Comparison of ENCODE assay signal across 1 cellular context in genomic region chr11:47355283-47356128, GRCh38.
TF ChIP-seq lines count a peak whose summit lies in the region.

No MANE protein-coding gene starts in this region.

TF ChIP-seq in K562, 482 proteins besides CTCF, POLR2A, EP300 and RAD21 (continues in another document):
- TF ChIP-seq, protein P1, sequence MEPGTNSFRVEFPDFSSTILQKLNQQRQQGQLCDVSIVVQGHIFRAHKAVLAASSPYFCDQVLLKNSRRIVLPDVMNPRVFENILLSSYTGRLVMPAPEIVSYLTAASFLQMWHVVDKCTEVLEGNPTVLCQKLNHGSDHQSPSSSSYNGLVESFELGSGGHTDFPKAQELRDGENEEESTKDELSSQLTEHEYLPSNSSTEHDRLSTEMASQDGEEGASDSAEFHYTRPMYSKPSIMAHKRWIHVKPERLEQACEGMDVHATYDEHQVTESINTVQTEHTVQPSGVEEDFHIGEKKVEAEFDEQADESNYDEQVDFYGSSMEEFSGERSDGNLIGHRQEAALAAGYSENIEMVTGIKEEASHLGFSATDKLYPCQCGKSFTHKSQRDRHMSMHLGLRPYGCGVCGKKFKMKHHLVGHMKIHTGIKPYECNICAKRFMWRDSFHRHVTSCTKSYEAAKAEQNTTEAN (CRISPR knock-in tag; IDR thresholded peaks at IDR 0.05): peak; percentile 99
- TF ChIP-seq TSC22D4 (tag; IDR thresholded peaks at IDR 0.05): no peak
- peak; percentile 52; the same call in 1 of the 2 replicates for TF ChIP-seq JUN (IDR thresholded peaks at IDR 0.05; ENCODE audit: borderline replicate concordance, low read depth, low read length)
- TF ChIP-seq JUN (CRISPR knock-in tag; IDR thresholded peaks at IDR 0.05; ENCODE audit: borderline replicate concordance): no peak
- TF ChIP-seq USF1 (CRISPR knock-in tag; IDR thresholded peaks at IDR 0.05): peak; percentile 41; the same call in 1 of the 2 replicates
- no peak for TF ChIP-seq ZNF695 (CRISPR knock-in tag; IDR thresholded peaks at IDR 0.05)
- 0 out of 2 replicates have a peak, but pooled peaks have one; percentile 12 for TF ChIP-seq NFE2 (IDR thresholded peaks at IDR 0.05; ENCODE audit: low read depth)
- TF ChIP-seq HDAC1 (IDR thresholded peaks at IDR 0.05): peak in 1 of 2 experiments; percentile 53; a peak in 1 of 4 replicates
- TF ChIP-seq STAT5A (IDR thresholded peaks at IDR 0.05; ENCODE audit: borderline replicate concordance, low read length): peak; percentile 59
- TF ChIP-seq ZNF24 (IDR thresholded peaks at IDR 0.05): 0 out of 2 replicates have a peak, but pooled peaks have one; percentile 47
- peak; percentile 78 for TF ChIP-seq KLF16 (IDR thresholded peaks at IDR 0.05)
- TF ChIP-seq ZNF165 (CRISPR knock-in tag; IDR thresholded peaks at IDR 0.05; ENCODE audit: borderline replicate concordance): no peak
- no peak for TF ChIP-seq FOS (IDR thresholded peaks at IDR 0.05; ENCODE audit: extremely low read depth, insufficient read length)
- TF ChIP-seq, protein P2, sequence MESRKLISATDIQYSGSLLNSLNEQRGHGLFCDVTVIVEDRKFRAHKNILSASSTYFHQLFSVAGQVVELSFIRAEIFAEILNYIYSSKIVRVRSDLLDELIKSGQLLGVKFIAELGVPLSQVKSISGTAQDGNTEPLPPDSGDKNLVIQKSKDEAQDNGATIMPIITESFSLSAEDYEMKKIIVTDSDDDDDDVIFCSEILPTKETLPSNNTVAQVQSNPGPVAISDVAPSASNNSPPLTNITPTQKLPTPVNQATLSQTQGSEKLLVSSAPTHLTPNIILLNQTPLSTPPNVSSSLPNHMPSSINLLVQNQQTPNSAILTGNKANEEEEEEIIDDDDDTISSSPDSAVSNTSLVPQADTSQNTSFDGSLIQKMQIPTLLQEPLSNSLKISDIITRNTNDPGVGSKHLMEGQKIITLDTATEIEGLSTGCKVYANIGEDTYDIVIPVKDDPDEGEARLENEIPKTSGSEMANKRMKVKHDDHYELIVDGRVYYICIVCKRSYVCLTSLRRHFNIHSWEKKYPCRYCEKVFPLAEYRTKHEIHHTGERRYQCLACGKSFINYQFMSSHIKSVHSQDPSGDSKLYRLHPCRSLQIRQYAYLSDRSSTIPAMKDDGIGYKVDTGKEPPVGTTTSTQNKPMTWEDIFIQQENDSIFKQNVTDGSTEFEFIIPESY (CRISPR knock-in tag; IDR thresholded peaks at IDR 0.05): peak; percentile 98
- 0 out of 4 replicates have a peak, but pooled peaks of 1 of the 2 experiments have one; percentile 11 for TF ChIP-seq TBL1XR1 (IDR thresholded peaks at IDR 0.05; ENCODE audit: low read length in 2 of 2)
- peak; percentile 97 for TF ChIP-seq EGR1 (conservative IDR thresholded peaks at IDR 0.05)
- peak; percentile 42; the same call in 1 of the 2 replicates for TF ChIP-seq ZBTB7A (IDR thresholded peaks at IDR 0.05; ENCODE audit: borderline replicate concordance, control insufficient read depth, low read depth, low read length)
- peak; percentile 88; the same call in 1 of the 2 replicates for TF ChIP-seq ZNF263 (CRISPR knock-in tag; IDR thresholded peaks at IDR 0.05; ENCODE audit: borderline replicate concordance)
- no peak for TF ChIP-seq ZBTB8A (IDR thresholded peaks at IDR 0.05; ENCODE audit: partially characterized antibody)
- no peak for TF ChIP-seq ZNF584 (CRISPR knock-in tag; IDR thresholded peaks at IDR 0.05; ENCODE audit: low read depth)
- TF ChIP-seq FIP1L1 (IDR thresholded peaks at IDR 0.05; ENCODE audit: low read depth, low read length, poor library complexity, severe bottlenecking): peak; percentile 45
- peak; percentile 78 for TF ChIP-seq CREM (IDR thresholded peaks at IDR 0.05; ENCODE audit: low read depth)
- peak; percentile 44; the same call in 1 of the 2 replicates for TF ChIP-seq ZFX (CRISPR knock-in tag; IDR thresholded peaks at IDR 0.05)
- TF ChIP-seq, protein P3, sequence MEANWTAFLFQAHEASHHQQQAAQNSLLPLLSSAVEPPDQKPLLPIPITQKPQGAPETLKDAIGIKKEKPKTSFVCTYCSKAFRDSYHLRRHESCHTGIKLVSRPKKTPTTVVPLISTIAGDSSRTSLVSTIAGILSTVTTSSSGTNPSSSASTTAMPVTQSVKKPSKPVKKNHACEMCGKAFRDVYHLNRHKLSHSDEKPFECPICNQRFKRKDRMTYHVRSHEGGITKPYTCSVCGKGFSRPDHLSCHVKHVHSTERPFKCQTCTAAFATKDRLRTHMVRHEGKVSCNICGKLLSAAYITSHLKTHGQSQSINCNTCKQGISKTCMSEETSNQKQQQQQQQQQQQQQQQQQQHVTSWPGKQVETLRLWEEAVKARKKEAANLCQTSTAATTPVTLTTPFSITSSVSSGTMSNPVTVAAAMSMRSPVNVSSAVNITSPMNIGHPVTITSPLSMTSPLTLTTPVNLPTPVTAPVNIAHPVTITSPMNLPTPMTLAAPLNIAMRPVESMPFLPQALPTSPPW (CRISPR knock-in tag; IDR thresholded peaks at IDR 0.05): peak; percentile 70
- no peak for TF ChIP-seq NFYB (IDR thresholded peaks at IDR 0.05; ENCODE audit: extremely low read depth, insufficient read length)
- no peak for TF ChIP-seq ZNF217 (CRISPR knock-in tag; IDR thresholded peaks at IDR 0.05)
- 0 out of 2 replicates have a peak, but pooled peaks have one; percentile 11 for TF ChIP-seq MAFK (IDR thresholded peaks at IDR 0.05; ENCODE audit: low read length)
- no peak for TF ChIP-seq TFE3 (CRISPR knock-in tag; IDR thresholded peaks at IDR 0.05)
- TF ChIP-seq ZNF23 (CRISPR knock-in tag; IDR thresholded peaks at IDR 0.05): no peak
- TF ChIP-seq HMG20B (CRISPR knock-in tag; IDR thresholded peaks at IDR 0.05): no peak
- 0 out of 2 replicates have a peak, but pooled peaks have one; percentile 44 for TF ChIP-seq CBX1 (IDR thresholded peaks at IDR 0.05; ENCODE audit: low read depth)
- TF ChIP-seq ZBTB11 (CRISPR knock-in tag; IDR thresholded peaks at IDR 0.05): peak in 1 of 3 experiments; percentile 65; a peak in 1 of 6 replicates
- TF ChIP-seq, protein P4, sequence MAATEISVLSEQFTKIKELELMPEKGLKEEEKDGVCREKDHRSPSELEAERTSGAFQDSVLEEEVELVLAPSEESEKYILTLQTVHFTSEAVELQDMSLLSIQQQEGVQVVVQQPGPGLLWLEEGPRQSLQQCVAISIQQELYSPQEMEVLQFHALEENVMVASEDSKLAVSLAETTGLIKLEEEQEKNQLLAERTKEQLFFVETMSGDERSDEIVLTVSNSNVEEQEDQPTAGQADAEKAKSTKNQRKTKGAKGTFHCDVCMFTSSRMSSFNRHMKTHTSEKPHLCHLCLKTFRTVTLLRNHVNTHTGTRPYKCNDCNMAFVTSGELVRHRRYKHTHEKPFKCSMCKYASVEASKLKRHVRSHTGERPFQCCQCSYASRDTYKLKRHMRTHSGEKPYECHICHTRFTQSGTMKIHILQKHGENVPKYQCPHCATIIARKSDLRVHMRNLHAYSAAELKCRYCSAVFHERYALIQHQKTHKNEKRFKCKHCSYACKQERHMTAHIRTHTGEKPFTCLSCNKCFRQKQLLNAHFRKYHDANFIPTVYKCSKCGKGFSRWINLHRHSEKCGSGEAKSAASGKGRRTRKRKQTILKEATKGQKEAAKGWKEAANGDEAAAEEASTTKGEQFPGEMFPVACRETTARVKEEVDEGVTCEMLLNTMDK (IDR thresholded peaks at IDR 0.05; ENCODE audit: borderline replicate concordance, insufficient read depth, low read depth, low read length, poor library complexity, severe bottlenecking): peak; percentile 52
- peak; percentile 46 for TF ChIP-seq RBFOX2 (IDR thresholded peaks at IDR 0.05; ENCODE audit: low read depth, low read length)
- TF ChIP-seq CREB3 (tag; conservative IDR thresholded peaks at IDR 0.05; ENCODE audit: low read depth): no peak
- TF ChIP-seq SUPT5H (IDR thresholded peaks at IDR 0.05): 0 out of 2 replicates have a peak, but pooled peaks have one; percentile 40
- TF ChIP-seq NFE2L1 (tag; IDR thresholded peaks at IDR 0.05; ENCODE audit: borderline replicate concordance, low read depth): no peak
- peak; percentile 33; the same call in 1 of the 2 replicates for TF ChIP-seq CREB1 (IDR thresholded peaks at IDR 0.05)
- peak; percentile 45; the same call in 1 of the 2 replicates for TF ChIP-seq CREB1 (CRISPR knock-in tag; IDR thresholded peaks at IDR 0.05)
- peak; percentile 60 for TF ChIP-seq MYC (IDR thresholded peaks at IDR 0.05; ENCODE audit: low read depth, low read length)
- no peak for TF ChIP-seq MYC (CRISPR knock-in tag; IDR thresholded peaks at IDR 0.05; ENCODE audit: borderline replicate concordance, low read depth)
